8 cellular contexts compared by ENCODE assay signal in genomic region chr1:226548281-226549093, GRCh38. TPM values are rescaled to one million over a fixed set of nuclear protein-coding genes. Genes with fewer than 3 reads are reported as not detected.
DNase-seq lines count a peak whose midpoint lies in the region; ATAC-seq and TF ChIP-seq lines count a peak whose summit lies in the region.

STUM (plus strand) TSS chr1:226548764; CDS start chr1:226548905, 141 bp downstream.

- ATAC-seq in PC-3: peak; percentile 31
- peak; percentile 38 for ATAC-seq in stimulated activated naive CD8-positive, alpha-beta T cell treated with anti-CD3 and anti-CD28 coated beads, Interleukin-15, Interleukin-2, amounts not matched to agents 100 U/mL and 50 U/mL, for 24 hours
- no peak for ATAC-seq in HG03159 (IDR thresholded peaks at IDR 0.05; ENCODE audit: unreplicated experiment)

- intact Hi-C loops in PC-3 (cut with micrococcal nuclease) (loop anchor here (5.0 kb wide), 2 partner anchors 111 to 279 kb away; no protein-coding TSS in a partner anchor), mammary epithelial cell (cut with micrococcal nuclease) (loop anchor here (1.0 to 10.0 kb wide), 4 partner anchors 55 to 886 kb away; no protein-coding TSS in a partner anchor)

- no peak within 1 kb of the TSS for H3K9ac ChIP-seq in PC-3 (ENCODE audit: low read length)
- no peak within 1 kb of the TSS for H3K9ac ChIP-seq in mammary epithelial cell (ENCODE audit: insufficient read depth, low read length)

- POLR2A ChIA-PET in PC-3 (lab: Charles Lee; ENCODE audit: unreplicated experiment): interaction anchor here (0.6 kb wide), 1 partner anchor 288 kb away, joined by 8 read pairs; no protein-coding TSS in a partner anchor

- peaks cover 18% of the 10 kb centered on the region for H3K4me1 ChIP-seq in PC-3 (ENCODE audit: insufficient read depth, low read length)
- H3K4me1 ChIP-seq in mammary epithelial cell (ENCODE audit: insufficient read depth, low read length): peaks cover 21% of the 10 kb centered on the region

- peak; percentile 1 for DNase-seq in activated T-cell treated with anti-CD3 and anti-CD28 coated beads for 24 hours (ENCODE audit: low read depth)
- DNase-seq in activated T-cell treated with anti-CD3 and anti-CD28 coated beads for 4 hours: no peak
- DNase-seq in PC-3: peak; percentile 47
- DNase-seq in mammary epithelial cell: peak; percentile 16
- DNase-seq in left kidney (ENCODE audit: low read depth, low spot score): peak; percentile 78
- DNase-seq in stimulated activated naive CD8-positive, alpha-beta T cell treated with anti-CD3 and anti-CD28 coated beads, Interleukin-15, Interleukin-2, amounts not matched to agents 100 U/mL and 50 U/mL, for 24 hours: peak; percentile 19
- DNase-seq in NCI-H2196 treated with DMSO at 0.1 percent for 48 hours (lab: John Stamatoyannopoulos, UW; ENCODE audit: unreplicated experiment): no peak

- no peaks in the 10 kb centered on the region for H3F3A ChIP-seq in PC-3 (ENCODE audit: low read length, unreplicated experiment)

- no CpG with 5 or more reads among the region's 82 CpGs for WGBS in mammary epithelial cell (ENCODE audit: low coverage, missing lambda C conversion rate)

- H3K4me3 ChIP-seq in PC-3 (ENCODE audit: low read length) (peak within 1 kb of the TSS; percentile 62), mammary epithelial cell (replicated peaks in 1 of 3; ENCODE audit: insufficient read depth in 1 of 3, low read depth in 2 of 3, low read length in 3 of 3) (peak within 1 kb of the TSS in 2 of 3 experiments; percentile 27 to 35)

- in situ Hi-C loops in mammary epithelial cell (cut with MboI; ENCODE audit: low sequenced_read_pairs in 2 of 2): loop anchor here in 1 of 2 donors (10.0 kb wide), 1 partner anchor 276 kb away; no protein-coding TSS in a partner anchor

- CTCF ChIA-PET in PC-3 (lab: Charles Lee): interaction anchor here (0.5 to 1.8 kb wide), 15 partner anchors 22 to 887 kb away, joined by 3 to 22 read pairs (median 7); no protein-coding TSS in a partner anchor
- CTCF ChIA-PET in mammary epithelial cell (lab: Charles Lee; ENCODE audit: low non-redundant PET): interaction anchor here (0.7 kb wide), 2 partner anchors 45 to 190 kb away, joined by 3 to 9 read pairs; no protein-coding TSS in a partner anchor

- H4K20me1 ChIP-seq in PC-3 (ENCODE audit: low read length): no peaks in the 10 kb centered on the region
- H4K20me1 ChIP-seq in mammary epithelial cell (ENCODE audit: insufficient read depth, low read length): no peaks in the 10 kb centered on the region

- H3K27ac ChIP-seq in PC-3 (ENCODE audit: low read length): no peak within 1 kb of the TSS
- no peak within 1 kb of the TSS for H3K27ac ChIP-seq in mammary epithelial cell (ENCODE audit: insufficient read depth, low read depth, low read length)

- TF ChIP-seq CTCF in PC-3 (conservative IDR thresholded peaks at IDR 0.05; ENCODE audit: low read depth, low read length) (no peak), mammary epithelial cell (conservative IDR thresholded peaks at IDR 0.05 in 1 of 2, IDR thresholded peaks at IDR 0.05 in 1 of 2; ENCODE audit: extremely low read depth in 1 of 2, insufficient read depth in 1 of 2, low read depth in 1 of 2, low read length in 2 of 2) (no peak)

- H3K36me3 ChIP-seq in PC-3 (ENCODE audit: low read depth, low read length) (no peaks in the 10 kb centered on the region), mammary epithelial cell (ENCODE audit: insufficient read depth, low read length) (no peaks in the 10 kb centered on the region)

- H2AFZ ChIP-seq in PC-3 (ENCODE audit: low read length) (peak within 1 kb of the TSS; percentile 75), mammary epithelial cell (ENCODE audit: low read depth, low read length) (peak within 1 kb of the TSS; percentile 60)

- no peaks in the 10 kb centered on the region for H3K79me2 ChIP-seq in PC-3 (ENCODE audit: low read length)
- H3K79me2 ChIP-seq in mammary epithelial cell (ENCODE audit: insufficient read depth, low read length): no peaks in the 10 kb centered on the region

- H3K9me3 ChIP-seq in PC-3 (ENCODE audit: low read length) (no peaks in the 10 kb centered on the region), mammary epithelial cell (replicated peaks; ENCODE audit: insufficient read depth, low read length) (no peaks in the 10 kb centered on the region)

- H3K4me2 ChIP-seq in PC-3 (ENCODE audit: low read length) (peak within 1 kb of the TSS; percentile 84), mammary epithelial cell (ENCODE audit: insufficient read depth, low read depth, low read length) (peak within 1 kb of the TSS; percentile 84)

- H3K9me2 ChIP-seq in PC-3 (replicated peaks; ENCODE audit: low read length): no peaks in the 10 kb centered on the region

- no TSS peak for BruUV-seq in PC-3 (replicated peaks; lab: Mats Ljungman, UMichigan)
- BruUV-seq in mammary epithelial cell (replicated peaks; lab: Mats Ljungman, UMichigan): no TSS peak

- dilution Hi-C loops in mammary epithelial cell (cut with HindIII; ENCODE audit: low sequenced_read_pairs): no loop called here

- H3K27me3 ChIP-seq in PC-3 (ENCODE audit: low read length) (peaks cover 48% of the 10 kb centered on the region), mammary epithelial cell (ENCODE audit: insufficient read depth, low read length) (peaks cover 12% of the 10 kb centered on the region)

RNA-seq across cellular contexts. Expression of gene STUM, which starts in this region (rescaled TPM):
- total RNA-seq in PC-3 (2014; rRNA removed) (0.40 and 0.58 TPM in 2 replicates), mammary epithelial cell (1 to 10 TPM in 1 of 2 donors, under 1 TPM in 1; 0.05 to 1.2 TPM)
- not detected for polyA plus RNA-seq in mammary epithelial cell
- polyA minus RNA-seq in mammary epithelial cell: not detected

Comparison
In these comparisons a context has a peak if more than half of its experiments do, and no peak if none do; other contexts are left out.
1. DNase-seq: peak in activated T-cell treated with anti-CD3 and anti-CD28 coated beads for 24 hours (single experiment), mammary epithelial cell (single experiment), left kidney (single experiment) and stimulated activated naive CD8-positive, alpha-beta T cell treated with anti-CD3 and anti-CD28 coated beads, Interleukin-15, Interleukin-2, amounts not matched to agents 100 U/mL and 50 U/mL, for 24 hours (single experiment); none in activated T-cell treated with anti-CD3 and anti-CD28 coated beads for 4 hours (single experiment) and NCI-H2196 treated with DMSO at 0.1 percent for 48 hours (single experiment).
2. Peak in DNase-seq, ATAC-seq, H3K4me3 ChIP-seq and H3K4me2 ChIP-seq in PC-3; RNA of the gene not detected or under 1 TPM.